Comparison of ENCODE assay signal across 8 cellular contexts in genomic region chr5:123549256-123549904, GRCh38. TPM values are rescaled to one million over a fixed set of nuclear protein-coding genes. Genes with fewer than 3 reads are reported as not detected.
DNase-seq lines count a peak whose midpoint lies in the region; ATAC-seq and TF ChIP-seq lines count a peak whose summit lies in the region.

No MANE protein-coding gene starts in this region.

- H3K36me3 Mint-ChIP-seq in T-helper 1 cell treated with Interleukin-12 subunit alpha and Interleukin-12 subunit beta and Interleukin-4 antibody, amounts not matched to agents 30 μg/mL and 1 μg/mL, for 36 hours (ENCODE audit: low read depth): peaks cover 10% of the 10 kb centered on the region

- DNase-seq in effector CD8-positive, alpha-beta T cell (lab: John Stamatoyannopoulos, UW): peak; percentile 8
- DNase-seq in left ventricle myocardium superior (no peak), breast epithelium (ENCODE audit: low spot score in 2 of 2) (no peak), NCI-H1694 treated with DMSO at 0.1 percent for 48 hours (lab: John Stamatoyannopoulos, UW) (no peak), smooth muscle cell (lab: John Stamatoyannopoulos, UW; ENCODE audit: unreplicated experiment) (no peak)

- H3K27ac ChIP-seq in breast epithelium (no peak overlapping the region), smooth muscle cell (ENCODE audit: low read depth) (no peak overlapping the region)

- H4K20me1 ChIP-seq in smooth muscle cell (ENCODE audit: low read depth): peaks cover 72% of the 10 kb centered on the region

- H3K79me2 ChIP-seq in smooth muscle cell (ENCODE audit: low read depth): peaks cover 55% of the 10 kb centered on the region

- H3K4me1 Mint-ChIP-seq in T-helper 1 cell treated with Interleukin-12 subunit alpha and Interleukin-12 subunit beta and Interleukin-4 antibody, amounts not matched to agents 30 μg/mL and 1 μg/mL, for 36 hours (ENCODE audit: low read depth): peaks cover 23% of the 10 kb centered on the region

- no peaks in the 10 kb centered on the region for H3K9me3 ChIP-seq in breast epithelium
- no peaks in the 10 kb centered on the region for H3K9me3 ChIP-seq in smooth muscle cell (replicated peaks; ENCODE audit: low read depth)

- ATAC-seq in GM18508 (IDR thresholded peaks at IDR 0.05; ENCODE audit: insufficient read depth, unreplicated experiment) (peak; percentile 99), HG02759 (IDR thresholded peaks at IDR 0.05; ENCODE audit: unreplicated experiment) (peak; percentile 99), left ventricle myocardium superior (no peak)

- TF ChIP-seq POLR2A in breast epithelium (IDR thresholded peaks at IDR 0.05): no peak

- TF ChIP-seq CTCF in breast epithelium (IDR thresholded peaks at IDR 0.05): no peak
- no peak for TF ChIP-seq CTCF in smooth muscle cell (IDR thresholded peaks at IDR 0.05; ENCODE audit: borderline replicate concordance, insufficient read depth, poor library complexity, severe bottlenecking)

- peak overlapping the region; percentile 36 for H3K4me3 Mint-ChIP-seq in T-helper 1 cell treated with Interleukin-12 subunit alpha and Interleukin-12 subunit beta and Interleukin-4 antibody, amounts not matched to agents 30 μg/mL and 1 μg/mL, for 36 hours

- H3K27ac Mint-ChIP-seq in T-helper 1 cell treated with Interleukin-12 subunit alpha and Interleukin-12 subunit beta and Interleukin-4 antibody, amounts not matched to agents 30 μg/mL and 1 μg/mL, for 36 hours: peak overlapping the region; percentile 87

- no peaks in the 10 kb centered on the region for H3K27me3 ChIP-seq in breast epithelium
- no peaks in the 10 kb centered on the region for H3K27me3 ChIP-seq in smooth muscle cell (ENCODE audit: low read depth)

- no peaks in the 10 kb centered on the region for H3K36me3 ChIP-seq in breast epithelium
- no peaks in the 10 kb centered on the region for H3K36me3 ChIP-seq in smooth muscle cell (ENCODE audit: low read depth)

- H2AFZ ChIP-seq in smooth muscle cell (ENCODE audit: low read depth): no peak overlapping the region

- no peaks in the 10 kb centered on the region for H3K27me3 Mint-ChIP-seq in T-helper 1 cell treated with Interleukin-12 subunit alpha and Interleukin-12 subunit beta and Interleukin-4 antibody, amounts not matched to agents 30 μg/mL and 1 μg/mL, for 36 hours (ENCODE audit: low read depth)

- no peaks in the 10 kb centered on the region for H3F3A ChIP-seq in smooth muscle cell (ENCODE audit: low read depth)

- H3K4me1 ChIP-seq in breast epithelium (no peaks in the 10 kb centered on the region), smooth muscle cell (ENCODE audit: low read depth) (no peaks in the 10 kb centered on the region)

- 95% methylated on average over 3 of the region's 3 CpGs for WGBS in smooth muscle cell (ENCODE audit: low lambda C conversion rate)

- H3K9me3 Mint-ChIP-seq in T-helper 1 cell treated with Interleukin-12 subunit alpha and Interleukin-12 subunit beta and Interleukin-4 antibody, amounts not matched to agents 30 μg/mL and 1 μg/mL, for 36 hours: no peaks in the 10 kb centered on the region

- no peak overlapping the region for H3K4me2 ChIP-seq in smooth muscle cell

- no peak overlapping the region for H3K4me3 ChIP-seq in breast epithelium
- no peak overlapping the region for H3K4me3 ChIP-seq in smooth muscle cell

- intact Hi-C loops in left ventricle myocardium superior (cut with micrococcal nuclease): no loop called here
- intact Hi-C loops in breast epithelium (cut with DNase I; ENCODE audit: low total_unique reads): no loop called here

- no peak overlapping the region for H3K9ac ChIP-seq in smooth muscle cell (ENCODE audit: low read depth)

RNA-seq across cellular contexts. Expression of gene CSNK1G3, which starts 37.4 kb away (rescaled TPM):
- total RNA-seq in left ventricle myocardium superior: 21.2 TPM
- 10 to 100 TPM; 37.8 to 77.3 (median 55.7) TPM for total RNA-seq in breast epithelium
- total RNA-seq in smooth muscle cell: 68.3 and 72.9 TPM in 2 replicates
- polyA plus RNA-seq in smooth muscle cell: 25.9 and 32.6 TPM in 2 replicates
